Comparison of ENCODE assay signal across 1 cellular context in the genomic region with DNA sequence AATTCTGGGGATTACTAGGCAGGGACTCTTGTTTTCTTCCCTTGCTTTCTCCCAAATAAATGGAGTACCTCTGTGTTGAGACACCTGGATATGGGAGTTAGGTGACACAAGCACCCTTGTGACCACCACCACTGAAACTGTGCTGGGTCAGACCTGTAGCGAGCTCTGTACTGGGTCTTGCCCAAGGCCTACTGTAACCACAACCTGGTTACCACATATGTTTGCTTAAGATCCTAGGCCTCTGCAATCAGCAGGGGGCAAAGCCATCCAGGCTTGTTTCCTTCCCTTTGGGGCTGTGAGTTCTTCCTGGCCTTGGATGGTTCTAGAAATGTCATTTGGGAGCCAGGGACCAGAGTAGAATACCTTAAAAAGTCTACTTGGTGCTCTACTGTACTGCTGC.
TF ChIP-seq lines count a peak whose summit lies in the region.

No MANE protein-coding gene starts in this region.

TF ChIP-seq in HepG2, 621 proteins besides CTCF, POLR2A, EP300 and RAD21 (continued from another document):
- TF ChIP-seq GLI4 (CRISPR knock-in tag; IDR thresholded peaks at IDR 0.05; ENCODE audit: borderline replicate concordance), result no peak
- TF ChIP-seq NR1H2 (CRISPR knock-in tag; IDR thresholded peaks at IDR 0.05; ENCODE audit: borderline replicate concordance, low read depth), result no peak
- TF ChIP-seq, protein P1, sequence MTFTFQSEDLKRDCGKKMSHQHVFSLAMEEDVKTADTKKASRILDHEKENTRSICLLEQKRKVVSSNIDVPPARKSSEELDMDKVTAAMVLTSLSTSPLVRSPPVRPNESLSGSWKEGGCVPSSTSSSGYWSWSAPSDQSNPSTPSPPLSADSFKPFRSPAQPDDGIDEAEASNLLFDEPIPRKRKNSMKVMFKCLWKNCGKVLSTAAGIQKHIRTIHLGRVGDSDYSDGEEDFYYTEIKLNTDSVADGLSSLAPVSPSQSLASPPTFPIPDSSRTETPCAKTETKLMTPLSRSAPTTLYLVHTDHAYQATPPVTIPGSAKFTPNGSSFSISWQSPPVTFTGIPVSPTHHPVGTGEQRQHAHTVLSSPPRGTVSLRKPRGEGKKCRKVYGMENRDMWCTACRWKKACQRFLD (CRISPR knock-in tag; IDR thresholded peaks at IDR 0.05; ENCODE audit: borderline replicate concordance), result no peak
- no peak for TF ChIP-seq GFI1 (CRISPR knock-in tag; IDR thresholded peaks at IDR 0.05; ENCODE audit: borderline replicate concordance)
- TF ChIP-seq ZFY (CRISPR knock-in tag; IDR thresholded peaks at IDR 0.05), result no peak
- TF ChIP-seq, protein P2, sequence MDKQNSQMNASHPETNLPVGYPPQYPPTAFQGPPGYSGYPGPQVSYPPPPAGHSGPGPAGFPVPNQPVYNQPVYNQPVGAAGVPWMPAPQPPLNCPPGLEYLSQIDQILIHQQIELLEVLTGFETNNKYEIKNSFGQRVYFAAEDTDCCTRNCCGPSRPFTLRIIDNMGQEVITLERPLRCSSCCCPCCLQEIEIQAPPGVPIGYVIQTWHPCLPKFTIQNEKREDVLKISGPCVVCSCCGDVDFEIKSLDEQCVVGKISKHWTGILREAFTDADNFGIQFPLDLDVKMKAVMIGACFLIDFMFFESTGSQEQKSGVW (CRISPR knock-in tag; IDR thresholded peaks at IDR 0.05; ENCODE audit: borderline replicate concordance), result no peak
- no peak for TF ChIP-seq NKX3-1 (CRISPR knock-in tag; IDR thresholded peaks at IDR 0.05)
- TF ChIP-seq HMG20A (CRISPR knock-in tag; IDR thresholded peaks at IDR 0.05; ENCODE audit: borderline replicate concordance), result no peak
- TF ChIP-seq SNRNP70 (IDR thresholded peaks at IDR 0.05; ENCODE audit: low read depth, low read length), result no peak
- TF ChIP-seq, protein P3, sequence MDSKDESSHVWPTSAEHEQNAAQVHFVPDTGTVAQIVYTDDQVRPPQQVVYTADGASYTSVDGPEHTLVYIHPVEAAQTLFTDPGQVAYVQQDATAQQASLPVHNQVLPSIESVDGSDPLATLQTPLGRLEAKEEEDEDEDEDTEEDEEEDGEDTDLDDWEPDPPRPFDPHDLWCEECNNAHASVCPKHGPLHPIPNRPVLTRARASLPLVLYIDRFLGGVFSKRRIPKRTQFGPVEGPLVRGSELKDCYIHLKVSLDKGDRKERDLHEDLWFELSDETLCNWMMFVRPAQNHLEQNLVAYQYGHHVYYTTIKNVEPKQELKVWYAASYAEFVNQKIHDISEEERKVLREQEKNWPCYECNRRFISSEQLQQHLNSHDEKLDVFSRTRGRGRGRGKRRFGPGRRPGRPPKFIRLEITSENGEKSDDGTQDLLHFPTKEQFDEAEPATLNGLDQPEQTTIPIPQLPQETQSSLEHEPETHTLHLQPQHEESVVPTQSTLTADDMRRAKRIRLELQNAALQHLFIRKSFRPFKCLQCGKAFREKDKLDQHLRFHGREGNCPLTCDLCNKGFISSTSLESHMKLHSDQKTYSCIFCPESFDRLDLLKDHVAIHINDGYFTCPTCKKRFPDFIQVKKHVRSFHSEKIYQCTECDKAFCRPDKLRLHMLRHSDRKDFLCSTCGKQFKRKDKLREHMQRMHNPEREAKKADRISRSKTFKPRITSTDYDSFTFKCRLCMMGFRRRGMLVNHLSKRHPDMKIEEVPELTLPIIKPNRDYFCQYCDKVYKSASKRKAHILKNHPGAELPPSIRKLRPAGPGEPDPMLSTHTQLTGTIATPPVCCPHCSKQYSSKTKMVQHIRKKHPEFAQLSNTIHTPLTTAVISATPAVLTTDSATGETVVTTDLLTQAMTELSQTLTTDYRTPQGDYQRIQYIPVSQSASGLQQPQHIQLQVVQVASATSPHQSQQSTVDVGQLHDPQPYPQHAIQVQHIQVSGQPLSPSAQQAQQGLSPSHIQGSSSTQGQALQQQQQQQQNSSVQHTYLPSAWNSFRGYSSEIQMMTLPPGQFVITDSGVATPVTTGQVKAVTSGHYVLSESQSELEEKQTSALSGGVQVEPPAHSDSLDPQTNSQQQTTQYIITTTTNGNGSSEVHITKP (CRISPR knock-in tag; IDR thresholded peaks at IDR 0.05; ENCODE audit: low read depth), result no peak
- TF ChIP-seq ZNF788 (CRISPR knock-in tag; IDR thresholded peaks at IDR 0.05; ENCODE audit: borderline replicate concordance), result no peak
- no peak for TF ChIP-seq TOE1 (CRISPR knock-in tag; IDR thresholded peaks at IDR 0.05)
- no peak for TF ChIP-seq ZNF589 (CRISPR knock-in tag; conservative IDR thresholded peaks at IDR 0.05)
